In the genomic region with DNA sequence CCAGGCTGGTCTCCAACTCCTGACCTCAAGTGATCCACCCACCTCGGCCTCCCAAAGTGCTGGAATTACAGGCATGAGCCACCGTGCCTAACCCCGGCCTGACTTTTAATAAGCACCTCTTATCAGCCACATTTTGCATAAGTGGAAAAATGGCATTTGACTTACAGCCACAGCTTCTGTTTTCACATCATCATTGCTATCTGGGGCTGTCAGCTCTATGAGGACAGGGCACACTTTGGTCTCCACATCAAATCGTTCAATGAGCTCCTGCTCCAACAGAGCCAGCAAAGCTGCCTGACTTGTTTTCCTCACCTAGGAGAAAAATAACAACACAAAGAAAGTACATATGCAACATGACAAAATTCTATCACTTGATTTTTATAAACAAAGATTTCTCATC, we compare ENCODE assay signal across 5 cellular contexts.
"Had no signal": no experiment of that assay in that cellular context is flagged by ENCODE, and none has a peak within 500 bp of the region (broad histone marks: within the 10 kb centered on the region; RNA-seq: fewer than 3 reads in every experiment).

No MANE protein-coding gene starts in this region.

- H3K4me3 ChIP-seq: GM23338 had no signal

- ATAC-seq: GM23338, HepG2 had no signal

- H3K27ac ChIP-seq: HL-60 had no signal

- H3K4me2 ChIP-seq: GM23338 had no signal

- DNase-seq: H9, HCEC 1CT had no signal

- H2AFZ ChIP-seq: GM23338 had no signal
